In the genomic region with DNA sequence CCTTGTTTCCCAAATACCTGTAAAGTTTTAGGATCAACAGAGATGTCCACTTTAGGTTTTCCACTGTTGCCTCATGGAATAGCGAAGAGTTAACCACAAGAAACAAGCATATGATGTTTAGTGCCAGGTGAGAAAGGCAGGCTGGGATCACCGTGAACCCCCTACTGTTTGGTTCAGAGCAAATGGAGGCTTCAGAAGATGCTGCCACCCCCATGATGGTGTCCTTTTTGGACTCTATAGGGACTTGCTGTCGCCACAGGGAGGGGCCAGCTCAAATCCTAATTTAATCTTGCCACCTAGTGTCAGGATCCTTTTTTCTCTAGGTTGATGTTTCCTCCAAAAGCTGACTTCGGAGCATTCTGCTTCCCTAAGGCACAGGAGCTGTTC, we compare ENCODE assay signal across 9 cellular contexts. TPM values are rescaled to one million over a fixed set of nuclear protein-coding genes. Genes with fewer than 3 reads are reported as not detected.
DNase-seq lines count a peak whose midpoint lies in the region; TF ChIP-seq lines count a peak whose summit lies in the region.
"Had no signal": no experiment of that assay in that cellular context is flagged by ENCODE, and none has a peak within 500 bp of the region (broad histone marks: within the 10 kb centered on the region; RNA-seq: fewer than 3 reads in every experiment).

No MANE protein-coding gene starts in this region.

- peak; percentile 59 for DNase-seq in activated CD8-positive, alpha-beta memory T cell treated with anti-CD3 and anti-CD28 coated beads for 24 hours
- DNase-seq in activated CD8-positive, alpha-beta memory T cell treated with anti-CD3 and anti-CD28 coated beads, Interleukin-2, amount 50 U/mL, for 4 hours = no peak
- DNase-seq in NT2/D1 (ENCODE audit: low read depth, low spot score) (no peak), fibroblast of villous mesenchyme (ENCODE audit: low read depth) (peak; percentile 27), substantia nigra (lab: John Stamatoyannopoulos, UW) (peak in 6 of 49 donors; percentile 22 to 66 (median 33)), OCI-M2 (lab: John Stamatoyannopoulos, UW; ENCODE audit: unreplicated experiment) (no peak), glomerular visceral epithelial cell (ENCODE audit: extremely low spot score) (no peak), occipital lobe (lab: John Stamatoyannopoulos, UW) (no peak)

- no peaks in the 10 kb centered on the region for H3K36me3 ChIP-seq in NT2/D1 (ENCODE audit: insufficient read depth, insufficient read length, low read length)

- no peak for TF ChIP-seq CTCF in fibroblast of villous mesenchyme (IDR thresholded peaks at IDR 0.05; ENCODE audit: insufficient read depth, low read depth, low read length)

- peaks cover 5% of the 10 kb centered on the region for H3K4me1 ChIP-seq in NT2/D1 (ENCODE audit: insufficient read depth, insufficient read length)

- H3K9ac ChIP-seq in NT2/D1 (ENCODE audit: insufficient read length, low read depth) = peak overlapping the region; percentile 18
- H3K9ac ChIP-seq: KMS-11 had no signal

- H3K4me3 ChIP-seq in NT2/D1 (ENCODE audit: insufficient read length, low read depth) (no peak overlapping the region), fibroblast of villous mesenchyme (ENCODE audit: low read depth, low read length) (no peak overlapping the region)

- H3K9me3 ChIP-seq in NT2/D1 (ENCODE audit: insufficient read depth, low read length) = no peaks in the 10 kb centered on the region

- peak overlapping the region; percentile 96 for H3K27ac ChIP-seq in substantia nigra (ENCODE audit: low read depth, low read length, poor library complexity, severe bottlenecking)
- H3K27ac ChIP-seq: KMS-11 had no signal

- peaks cover 91% of the 10 kb centered on the region for H3K27me3 ChIP-seq in NT2/D1 (ENCODE audit: insufficient read depth, insufficient read length)

RNA-seq across cellular contexts. Expression of a gene that starts 1.9 kb away (rescaled TPM):
- total RNA-seq in fibroblast of villous mesenchyme (0.86 and 0.97 TPM in 2 replicates), occipital lobe (11.9 TPM)

RNA-seq across cellular contexts. Expression of a gene that starts 13.8 kb away (rescaled TPM):
- 12.6 and 17.3 TPM in 2 replicates for total RNA-seq in fibroblast of villous mesenchyme
- total RNA-seq in occipital lobe = 62.4 TPM

Comparison
In these comparisons a context has a peak if more than half of its experiments do, and no peak if none do; other contexts are left out.
1. DNase-seq: peak in activated CD8-positive, alpha-beta memory T cell treated with anti-CD3 and anti-CD28 coated beads for 24 hours (single experiment) and fibroblast of villous mesenchyme (single experiment); none in activated CD8-positive, alpha-beta memory T cell treated with anti-CD3 and anti-CD28 coated beads, Interleukin-2, amount 50 U/mL, for 4 hours (single experiment), NT2/D1 (single experiment), OCI-M2 (single experiment), glomerular visceral epithelial cell (single experiment) and occipital lobe (single experiment).